1 cellular context compared by ENCODE assay signal in the genomic region with DNA sequence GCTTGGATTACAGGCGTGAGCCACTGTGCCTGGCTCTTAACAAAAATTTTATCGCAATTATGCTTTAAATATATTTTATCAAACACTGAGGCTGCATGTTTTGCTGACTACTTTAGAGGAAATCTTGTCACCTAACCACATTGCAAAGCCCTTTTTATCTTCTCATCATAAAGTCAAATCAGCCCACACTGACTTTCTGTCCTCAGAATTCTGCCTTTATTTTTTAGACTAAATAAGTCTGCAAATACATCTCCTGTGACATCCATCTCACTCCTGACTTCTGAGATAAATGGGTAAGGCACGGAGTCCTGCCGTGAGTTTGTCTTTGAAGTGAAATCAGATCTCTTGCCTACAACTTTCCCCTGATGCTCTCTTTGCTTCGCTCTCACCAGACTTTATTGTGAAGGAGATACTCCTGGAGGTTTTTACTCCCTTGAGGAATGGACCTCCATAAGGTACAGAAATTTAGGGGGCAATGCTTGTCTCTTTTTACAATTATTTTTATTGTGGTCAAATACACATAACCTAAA.
TF ChIP-seq lines count a peak whose summit lies in the region.

No MANE protein-coding gene starts in this region.

TF ChIP-seq in HEK293, 187 proteins besides CTCF, POLR2A, EP300 and RAD21 (continued from another document):
- TF ChIP-seq, protein P1, sequence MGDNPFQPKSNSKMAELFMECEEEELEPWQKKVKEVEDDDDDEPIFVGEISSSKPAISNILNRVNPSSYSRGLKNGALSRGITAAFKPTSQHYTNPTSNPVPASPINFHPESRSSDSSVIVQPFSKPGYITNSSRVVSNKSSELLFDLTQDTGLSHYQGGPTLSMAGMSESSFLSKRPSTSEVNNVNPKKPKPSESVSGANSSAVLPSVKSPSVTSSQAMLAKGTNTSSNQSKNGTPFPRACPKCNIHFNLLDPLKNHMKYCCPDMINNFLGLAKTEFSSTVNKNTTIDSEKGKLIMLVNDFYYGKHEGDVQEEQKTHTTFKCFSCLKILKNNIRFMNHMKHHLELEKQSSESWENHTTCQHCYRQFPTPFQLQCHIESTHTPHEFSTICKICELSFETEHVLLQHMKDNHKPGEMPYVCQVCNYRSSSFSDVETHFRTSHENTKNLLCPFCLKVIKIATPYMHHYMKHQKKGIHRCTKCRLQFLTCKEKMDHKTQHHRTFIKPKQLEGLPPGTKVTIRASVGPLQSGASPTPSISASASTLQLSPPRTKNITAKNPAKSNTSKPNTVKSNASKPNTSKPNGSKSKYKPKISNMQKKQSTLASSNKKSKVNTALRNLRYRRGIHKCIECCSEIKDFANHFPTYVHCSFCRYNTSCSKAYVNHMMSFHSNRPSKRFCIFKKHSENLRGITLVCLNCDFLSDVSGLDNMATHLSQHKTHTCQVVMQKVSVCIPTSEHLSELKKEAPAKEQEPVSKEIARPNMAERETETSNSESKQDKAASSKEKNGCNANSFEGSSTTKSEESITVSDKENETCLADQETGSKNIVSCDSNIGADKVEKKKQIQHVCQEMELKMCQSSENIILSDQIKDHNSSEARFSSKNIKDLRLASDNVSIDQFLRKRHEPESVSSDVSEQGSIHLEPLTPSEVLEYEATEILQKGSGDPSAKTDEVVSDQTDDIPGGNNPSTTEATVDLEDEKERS (tag by site-specific recombination; IDR thresholded peaks at IDR 0.05), result no peak
- TF ChIP-seq ZNF776 (tag by site-specific recombination; IDR thresholded peaks at IDR 0.05; ENCODE audit: borderline replicate concordance) (no peak), ZNF660 (tag by site-specific recombination; IDR thresholded peaks at IDR 0.05) (no peak), ZNF433 (tag by site-specific recombination; IDR thresholded peaks at IDR 0.05; ENCODE audit: low read depth) (no peak), ZNF248 (tag by site-specific recombination; IDR thresholded peaks at IDR 0.05) (no peak), ZNF707 (tag by site-specific recombination; IDR thresholded peaks at IDR 0.05) (no peak), TCF7L2 (IDR thresholded peaks at IDR 0.05; ENCODE audit: borderline replicate concordance, low read depth, low read length) (peak; percentile 56; the same call in 1 of the 2 replicates), ZFP37 (tag by site-specific recombination; IDR thresholded peaks at IDR 0.05) (no peak), ZNF169 (tag by site-specific recombination; IDR thresholded peaks at IDR 0.05) (no peak), FEZF1 (tag by site-specific recombination; IDR thresholded peaks at IDR 0.05) (peak; percentile 87)
- TF ChIP-seq, protein P2, sequence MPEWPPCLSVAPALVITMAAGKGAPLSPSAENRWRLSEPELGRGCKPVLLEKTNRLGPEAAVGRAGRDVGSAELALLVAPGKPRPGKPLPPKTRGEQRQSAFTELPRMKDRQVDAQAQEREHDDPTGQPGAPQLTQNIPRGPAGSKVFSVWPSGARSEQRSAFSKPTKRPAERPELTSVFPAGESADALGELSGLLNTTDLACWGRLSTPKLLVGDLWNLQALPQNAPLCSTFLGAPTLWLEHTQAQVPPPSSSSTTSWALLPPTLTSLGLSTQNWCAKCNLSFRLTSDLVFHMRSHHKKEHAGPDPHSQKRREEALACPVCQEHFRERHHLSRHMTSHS (tag by site-specific recombination; IDR thresholded peaks at IDR 0.05), result no peak
- TF ChIP-seq, protein P3, sequence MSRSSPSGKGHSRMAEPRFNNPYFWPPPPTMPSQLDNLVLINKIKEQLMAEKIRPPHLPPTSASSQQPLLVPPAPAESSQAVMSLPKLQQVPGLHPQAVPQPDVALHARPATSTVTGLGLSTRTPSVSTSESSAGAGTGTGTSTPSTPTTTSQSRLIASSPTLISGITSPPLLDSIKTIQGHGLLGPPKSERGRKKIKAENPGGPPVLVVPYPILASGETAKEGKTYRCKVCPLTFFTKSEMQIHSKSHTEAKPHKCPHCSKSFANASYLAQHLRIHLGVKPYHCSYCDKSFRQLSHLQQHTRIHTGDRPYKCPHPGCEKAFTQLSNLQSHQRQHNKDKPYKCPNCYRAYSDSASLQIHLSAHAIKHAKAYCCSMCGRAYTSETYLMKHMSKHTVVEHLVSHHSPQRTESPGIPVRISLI (tag by site-specific recombination; IDR thresholded peaks at IDR 0.05), result no peak
TF ChIP-seq in HEK293: peak in this region for 2.
